8 cellular contexts compared by ENCODE assay signal in the genomic region with DNA sequence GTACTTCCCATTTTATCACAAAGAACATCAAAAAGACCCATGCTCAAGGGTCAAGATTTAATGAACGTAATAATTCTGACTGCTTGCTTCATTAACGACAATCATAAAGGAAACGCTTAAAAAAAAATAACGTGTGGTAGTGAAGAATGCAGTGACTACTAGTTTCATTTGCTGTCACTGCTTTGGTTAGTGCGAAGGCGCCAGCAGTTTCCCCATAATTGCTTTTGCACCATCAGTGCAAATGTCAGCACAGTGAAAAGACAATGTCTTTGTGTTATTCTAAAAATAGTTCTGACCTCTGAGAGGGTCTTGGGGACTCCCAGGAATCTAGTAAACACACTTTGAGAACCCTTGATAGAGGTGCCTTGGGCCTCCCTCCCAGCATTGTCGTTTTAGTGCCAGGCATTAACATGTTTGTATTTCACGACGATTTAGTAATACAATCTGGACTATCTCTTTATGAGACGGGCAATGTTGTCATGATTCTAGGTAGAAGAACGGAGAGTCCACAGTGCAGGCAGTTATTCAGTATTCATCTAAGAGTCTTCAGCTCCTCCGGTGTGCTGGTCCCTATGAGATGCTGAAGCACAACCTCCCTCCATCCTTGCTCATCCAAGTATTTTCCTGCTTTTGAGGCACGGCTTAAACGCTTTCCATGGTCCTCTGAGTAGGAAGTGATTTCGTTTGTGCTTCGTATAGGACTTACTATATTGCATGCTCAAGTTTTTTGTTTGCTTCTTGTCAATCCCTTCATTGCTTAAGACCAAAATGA.
DNase-seq lines count a peak whose midpoint lies in the region; ATAC-seq and TF ChIP-seq lines count a peak whose summit lies in the region.

No MANE protein-coding gene starts in this region.

- peaks cover 50% of the 10 kb centered on the region for H3F3A ChIP-seq in MM.1S (ENCODE audit: insufficient read depth, low read length)

- peaks cover 34% of the 10 kb centered on the region for H3K4me1 ChIP-seq in MM.1S (ENCODE audit: low read length)

- DNase-seq in Ammon's horn (ENCODE audit: low spot score), result peak; percentile 59
- DNase-seq in MM.1S, result peak; percentile 75
- peak; percentile 67 for DNase-seq in activated CD8-positive, alpha-beta memory T cell treated with anti-CD3 and anti-CD28 coated beads, Interleukin-2, amount 10 ng/mL, durations not matched to agents 7 days and 5 days
- no peak for DNase-seq in fibroblast of villous mesenchyme (ENCODE audit: low read depth)
- peak; percentile 77 for DNase-seq in pons (ENCODE audit: low spot score)
- no peak for DNase-seq in NCI-H2171 treated with DMSO at 0.1 percent for 48 hours (lab: John Stamatoyannopoulos, UW)
- DNase-seq in ecto neural progenitor cell (ENCODE audit: low spot score), result no peak

- no peaks in the 10 kb centered on the region for H3K27me3 ChIP-seq in MM.1S (replicated peaks; ENCODE audit: insufficient read depth, low read length)

- no peaks in the 10 kb centered on the region for H3K9me2 ChIP-seq in MM.1S (replicated peaks; ENCODE audit: insufficient read depth, low read length)

- no peaks in the 10 kb centered on the region for H3K9me3 Mint-ChIP-seq in activated CD8-positive, alpha-beta memory T cell treated with anti-CD3 and anti-CD28 coated beads, Interleukin-2, amount 10 ng/mL, durations not matched to agents 7 days and 5 days (ENCODE audit: low read depth)

- CTCF ChIA-PET in activated CD8-positive, alpha-beta memory T cell treated with anti-CD3 and anti-CD28 coated beads, Interleukin-2, amount 10 ng/mL, durations not matched to agents 7 days and 5 days (lab: Charles Lee), result interaction anchor here (0.6 to 4.9 kb wide), 11 partner anchors 9 to 215 kb away, joined by 3 to 53 read pairs (median 4); partner anchors contain the start of genes AFF1 and KLHL8

- H4K20me1 ChIP-seq in MM.1S (ENCODE audit: insufficient read depth, low read length), result peaks cover 15% of the 10 kb centered on the region; the same call in 1 of the 2 replicates

- peak; percentile 0 for ATAC-seq in GM19035 (IDR thresholded peaks at IDR 0.05; ENCODE audit: unreplicated experiment)
- peak; percentile 6 for ATAC-seq in activated CD8-positive, alpha-beta memory T cell treated with anti-CD3 and anti-CD28 coated beads, Interleukin-2, amount 10 ng/mL, durations not matched to agents 7 days and 5 days

- H3K36me3 Mint-ChIP-seq in activated CD8-positive, alpha-beta memory T cell treated with anti-CD3 and anti-CD28 coated beads, Interleukin-2, amount 10 ng/mL, durations not matched to agents 7 days and 5 days, result peaks cover 2% of the 10 kb centered on the region

- peak overlapping the region; percentile 95 for H3K4me3 Mint-ChIP-seq in activated CD8-positive, alpha-beta memory T cell treated with anti-CD3 and anti-CD28 coated beads, Interleukin-2, amount 10 ng/mL, durations not matched to agents 7 days and 5 days

- peaks cover 45% of the 10 kb centered on the region for H3K4me1 Mint-ChIP-seq in activated CD8-positive, alpha-beta memory T cell treated with anti-CD3 and anti-CD28 coated beads, Interleukin-2, amount 10 ng/mL, durations not matched to agents 7 days and 5 days

- peak overlapping the region; percentile 98 for H3K27ac Mint-ChIP-seq in activated CD8-positive, alpha-beta memory T cell treated with anti-CD3 and anti-CD28 coated beads, Interleukin-2, amount 10 ng/mL, durations not matched to agents 7 days and 5 days

- peak overlapping the region; percentile 94 for H3K9ac ChIP-seq in MM.1S (ENCODE audit: low read length)

- TF ChIP-seq CTCF in MM.1S (IDR thresholded peaks at IDR 0.05; ENCODE audit: low read length) (no peak), fibroblast of villous mesenchyme (IDR thresholded peaks at IDR 0.05; ENCODE audit: insufficient read depth, low read depth, low read length) (no peak)

- no peaks in the 10 kb centered on the region for H3K27me3 Mint-ChIP-seq in activated CD8-positive, alpha-beta memory T cell treated with anti-CD3 and anti-CD28 coated beads, Interleukin-2, amount 10 ng/mL, durations not matched to agents 7 days and 5 days

- H3K36me3 ChIP-seq in MM.1S (replicated peaks; ENCODE audit: insufficient read depth, low read length), result no peaks in the 10 kb centered on the region

- H3K9me3 ChIP-seq in MM.1S (replicated peaks; ENCODE audit: insufficient read depth, low read length), result no peaks in the 10 kb centered on the region

- H3K4me2 ChIP-seq in MM.1S (ENCODE audit: low read depth, low read length), result peak overlapping the region; percentile 93

- 0 out of 2 replicates have a peak overlapping the region, but pooled peaks have one; percentile 1 for H2AFZ ChIP-seq in MM.1S (ENCODE audit: low read length)

- peaks cover 80% of the 10 kb centered on the region for H3K79me2 ChIP-seq in MM.1S (ENCODE audit: low read length)

- H3K27ac ChIP-seq in MM.1S (ENCODE audit: low read length), result peak overlapping the region; percentile 99

- H3K4me3 ChIP-seq in MM.1S (ENCODE audit: low read length) (peak overlapping the region; percentile 86), fibroblast of villous mesenchyme (ENCODE audit: low read depth, low read length) (peak overlapping the region; percentile 95)

Comparison
In these comparisons a context has a peak if more than half of its experiments do, and no peak if none do; other contexts are left out.
1. DNase-seq: peak in Ammon's horn (single experiment), MM.1S (single experiment), activated CD8-positive, alpha-beta memory T cell treated with anti-CD3 and anti-CD28 coated beads, Interleukin-2, amount 10 ng/mL, durations not matched to agents 7 days and 5 days (single experiment) and pons (single experiment); none in fibroblast of villous mesenchyme (single experiment), NCI-H2171 treated with DMSO at 0.1 percent for 48 hours (single experiment) and ecto neural progenitor cell (single experiment).